In genomic region chr9:24931894-24932293, GRCh38 we compare ENCODE assay signal across 25 cellular contexts.
"Had no signal": no experiment of that assay in that cellular context is flagged by ENCODE, and none has a peak within 500 bp of the region (broad histone marks: within the 10 kb centered on the region; RNA-seq: fewer than 3 reads in every experiment).

No MANE protein-coding gene starts in this region.

- FAIRE-seq: islet of Langerhans, keratinocyte had no signal

- H3K27ac ChIP-seq: colonic mucosa, epithelial cell of prostate, esophagus squamous epithelium, gastrocnemius medialis, heart right ventricle, left lung, lower lobe of right lung had no signal

- DNase-seq: colonic mucosa; cortex of kidney; effector CD8-positive, alpha-beta T cell; effector memory CD8-positive, alpha-beta T cell; endodermal cell; erythroblast; esophagus squamous epithelium; foreskin fibroblast; foreskin melanocyte; gastrocnemius medialis; glutamatergic neuron; head of caudate nucleus; heart right ventricle; hippocampal formation; left cardiac atrium; left lung; left ventricle myocardium superior; lower lobe of right lung; mesenchymal stem cell; midbrain; naive thymus-derived CD4-positive, alpha-beta T cell had no signal

- ATAC-seq: effector memory CD8-positive, alpha-beta T cell; esophagus mucosa; gastrocnemius medialis; heart right ventricle; left cardiac atrium; left lung; left ventricle myocardium superior; lower lobe of right lung; naive thymus-derived CD4-positive, alpha-beta T cell had no signal

- H3K4me1 ChIP-seq: colonic mucosa, esophagus squamous epithelium, gastrocnemius medialis, heart right ventricle, left lung, lower lobe of right lung had no signal

- H3K36me3 ChIP-seq: colonic mucosa, esophagus squamous epithelium, gastrocnemius medialis, heart right ventricle, left lung, lower lobe of right lung had no signal

- H3K4me3 ChIP-seq: colonic mucosa, esophagus squamous epithelium, gastrocnemius medialis, heart right ventricle, left lung, lower lobe of right lung had no signal

- H3K27me3 ChIP-seq: colonic mucosa, esophagus squamous epithelium, gastrocnemius medialis, heart right ventricle, left lung had no signal

- H3K9me3 ChIP-seq: colonic mucosa, esophagus squamous epithelium, gastrocnemius medialis, left lung, lower lobe of right lung had no signal
